In genomic region chr17:44095388-44095646, GRCh38 we compare ENCODE assay signal across 10 cellular contexts. TPM values are rescaled to one million over a fixed set of nuclear protein-coding genes. Genes with fewer than 3 reads are reported as not detected.
DNase-seq lines count a peak whose midpoint lies in the region; ATAC-seq, FAIRE-seq and TF ChIP-seq lines count a peak whose summit lies in the region.
"Had no signal": no experiment of that assay in that cellular context is flagged by ENCODE, and none has a peak within 500 bp of the region (broad histone marks: within the 10 kb centered on the region; RNA-seq: fewer than 3 reads in every experiment).

No MANE protein-coding gene starts in this region.

- H3K4me2 ChIP-seq in A549 (peak overlapping the region; percentile 88), MM.1S (ENCODE audit: low read depth, low read length) (peak overlapping the region; percentile 15; the same call in 1 of the 2 replicates), neuronal stem cell (ENCODE audit: insufficient read depth, low read length, poor library complexity, severe bottlenecking) (peak overlapping the region; percentile 50)

- H4K20me1 ChIP-seq in MM.1S (ENCODE audit: insufficient read depth, low read length): no peaks in the 10 kb centered on the region

- H3K9me3 Mint-ChIP-seq in endothelial cell (ENCODE audit: unreplicated experiment): no peaks in the 10 kb centered on the region

- H3K27ac Mint-ChIP-seq in endothelial cell (ENCODE audit: unreplicated experiment): peak overlapping the region; percentile 100

- peak overlapping the region; percentile 81 for H3K4me3 Mint-ChIP-seq in endothelial cell (ENCODE audit: unreplicated experiment)
- H3K4me3 Mint-ChIP-seq: B cell had no signal

- CTCF ChIA-PET in A549 (lab: Yijun Ruan, JAX): interaction anchor here (0.6 to 39.6 kb wide), 8 partner anchors 1 to 250 kb away, joined by 3 to 1202 read pairs (median 6); partner anchors contain the start of gene HDAC5

- no peak for TF ChIP-seq EP300 in A549 (IDR thresholded peaks at IDR 0.05)

- H2BK12ac ChIP-seq in neuronal stem cell (ENCODE audit: low read length): no peak overlapping the region

- H2BK120ac ChIP-seq in neuronal stem cell (ENCODE audit: low read depth, low read length): no peak overlapping the region

- no peak overlapping the region for H4K91ac ChIP-seq in neuronal stem cell (ENCODE audit: low read depth, low read length, poor library complexity)

- TF ChIP-seq CTCF in A549 (IDR thresholded peaks at IDR 0.05) (no peak), MM.1S (IDR thresholded peaks at IDR 0.05; ENCODE audit: low read length) (no peak), endothelial cell (IDR thresholded peaks at IDR 0.05; ENCODE audit: unreplicated experiment) (no peak)

- peak overlapping the region; percentile 33 for H3K18ac ChIP-seq in neuronal stem cell (ENCODE audit: low read length)

- H3K36me3 Mint-ChIP-seq in endothelial cell (ENCODE audit: low read depth, unreplicated experiment): peaks cover 5% of the 10 kb centered on the region

- H2BK15ac ChIP-seq in neuronal stem cell (ENCODE audit: low read length): no peak overlapping the region

- WGBS in A549 (ENCODE audit: missing lambda C conversion rate): 5% methylated on average over 2 of the region's 2 CpGs
- WGBS in neuronal stem cell (ENCODE audit: extremely low coverage in 2 of 2, insufficient read length in 2 of 2, insufficient replicate concordance in 1 of 2), 2 donors: no CpG with 5 or more reads among the region's 2 CpGs

- no peaks in the 10 kb centered on the region for H3K9me2 ChIP-seq in MM.1S (replicated peaks; ENCODE audit: insufficient read depth, low read length)

- no peaks in the 10 kb centered on the region for H3K9me3 ChIP-seq in A549
- no peaks in the 10 kb centered on the region for H3K9me3 ChIP-seq in MM.1S (replicated peaks; ENCODE audit: insufficient read depth, low read length)
- no peaks in the 10 kb centered on the region for H3K9me3 ChIP-seq in neuronal stem cell (replicated peaks in 1 of 2; ENCODE audit: control insufficient read depth in 2 of 2, insufficient read depth in 1 of 2, low read depth in 1 of 2, low read length in 2 of 2)

- H3K9ac ChIP-seq in MM.1S (ENCODE audit: low read length) (no peak overlapping the region), neuronal stem cell (ENCODE audit: low read depth, low read length, poor library complexity) (no peak overlapping the region)

- H3K23ac ChIP-seq in neuronal stem cell (ENCODE audit: low read depth, low read length, poor library complexity): no peak overlapping the region

- H3K79me2 ChIP-seq in MM.1S (ENCODE audit: low read length): peaks cover 42% of the 10 kb centered on the region

- H3K4me1 ChIP-seq in A549 (peaks cover 32% of the 10 kb centered on the region), MM.1S (ENCODE audit: low read length) (0 out of 2 replicates have a peak, but pooled peaks cover 4% of the 10 kb centered on the region), neuronal stem cell (ENCODE audit: control insufficient read depth in 2 of 2, insufficient read depth in 1 of 2, low read depth in 1 of 2, low read length in 2 of 2) (peaks cover 10 to 12% of the 10 kb centered on the region in 2 donors)

- H3K4ac ChIP-seq in neuronal stem cell (ENCODE audit: low read length): no peak overlapping the region

- no peaks in the 10 kb centered on the region for H3F3A ChIP-seq in MM.1S (ENCODE audit: insufficient read depth, low read length)

- H2AFZ ChIP-seq in MM.1S (ENCODE audit: low read length): no peak overlapping the region
- H2AFZ ChIP-seq in neuronal stem cell (ENCODE audit: low read length): peak overlapping the region; percentile 78

- ATAC-seq in A549 (peak; percentile 6 to 20; a peak in 5 of 6 replicates), GM18868 (IDR thresholded peaks at IDR 0.05; ENCODE audit: unreplicated experiment) (no peak), GM21786 (IDR thresholded peaks at IDR 0.05; ENCODE audit: unreplicated experiment) (no peak)

- peaks cover 8% of the 10 kb centered on the region for H3K79me1 ChIP-seq in neuronal stem cell (ENCODE audit: low read depth, low read length)

- no peak for FAIRE-seq in A549 (lab: Jason Lieb, UNC)

- no peaks in the 10 kb centered on the region; the same call in 1 of the 2 replicates for H3K36me3 ChIP-seq in MM.1S (replicated peaks; ENCODE audit: insufficient read depth, low read length)
- H3K36me3 ChIP-seq in neuronal stem cell (replicated peaks in 1 of 2; ENCODE audit: control insufficient read depth in 2 of 2, insufficient read depth in 2 of 2, low read length in 2 of 2): peaks cover 16 to 24% of the 10 kb centered on the region in 2 donors

- H3K27me3 Mint-ChIP-seq in endothelial cell (ENCODE audit: unreplicated experiment): peaks cover 11% of the 10 kb centered on the region
- H3K27me3 Mint-ChIP-seq: B cell had no signal

- no peak for TF ChIP-seq POLR2A in A549 (IDR thresholded peaks at IDR 0.05; ENCODE audit: low read length)

- TF ChIP-seq RAD21 in A549 (conservative IDR thresholded peaks at IDR 0.05 in 1 of 2, IDR thresholded peaks at IDR 0.05 in 1 of 2): no peak

- H4K8ac ChIP-seq in neuronal stem cell (ENCODE audit: low read depth, low read length): no peak overlapping the region

- H3K4me3 ChIP-seq in A549 (peak overlapping the region; percentile 30; the same call in 2 of the 3 replicates), MM.1S (ENCODE audit: low read length) (no peak overlapping the region), neuronal stem cell (ENCODE audit: low read length in 2 of 2) (peak overlapping the region in 1 of 2 donors; percentile 45)

- POLR2A ChIA-PET in A549 (lab: Yijun Ruan, JAX): interaction anchor here (0.6 to 2.2 kb wide), 11 partner anchors 8 to 91 kb away, joined by 3 to 16 read pairs (median 6); partner anchors contain the start of genes HDAC5 and TMUB2

- H3K14ac ChIP-seq in neuronal stem cell (ENCODE audit: low read length): no peak overlapping the region

- H2BK5ac ChIP-seq in neuronal stem cell (ENCODE audit: low read length): peak overlapping the region; percentile 85

- H3K27ac ChIP-seq in A549 (peak overlapping the region; percentile 92 to 94), MM.1S (ENCODE audit: low read length) (peak overlapping the region; percentile 13; the same call in 1 of the 2 replicates), neuronal stem cell (replicated peaks; ENCODE audit: low read length) (peak overlapping the region; percentile 99)

- DNase-seq in A549 (ENCODE audit: low read depth in 1 of 2, low spot score in 1 of 2) (no peak), MM.1S (no peak), endothelial cell (ENCODE audit: low spot score) (no peak), neuronal stem cell (ENCODE audit: low spot score) (no peak), NCI-H187 (lab: John Stamatoyannopoulos, UW) (no peak)
- DNase-seq in central memory CD4-positive, alpha-beta T cell: no peak
- DNase-seq: activated effector memory CD4-positive, alpha-beta T cell treated with Interleukin-2 at 50 U/mL for 16 hours had no signal

- H2AK5ac ChIP-seq in neuronal stem cell (ENCODE audit: low read depth, low read length): no peak overlapping the region

- H3K27me3 ChIP-seq in MM.1S (replicated peaks; ENCODE audit: insufficient read depth, low read length): no peaks in the 10 kb centered on the region
- no peaks in the 10 kb centered on the region for H3K27me3 ChIP-seq in neuronal stem cell (ENCODE audit: control insufficient read depth in 3 of 3, insufficient read depth in 3 of 3, low read depth in 1 of 3, low read length in 3 of 3)

- peaks cover 42% of the 10 kb centered on the region for H3K4me1 Mint-ChIP-seq in endothelial cell (ENCODE audit: unreplicated experiment)

TF ChIP-seq in A549, 52 proteins besides CTCF, POLR2A, EP300 and RAD21 (continues in another document):
- TF ChIP-seq, protein P1, sequence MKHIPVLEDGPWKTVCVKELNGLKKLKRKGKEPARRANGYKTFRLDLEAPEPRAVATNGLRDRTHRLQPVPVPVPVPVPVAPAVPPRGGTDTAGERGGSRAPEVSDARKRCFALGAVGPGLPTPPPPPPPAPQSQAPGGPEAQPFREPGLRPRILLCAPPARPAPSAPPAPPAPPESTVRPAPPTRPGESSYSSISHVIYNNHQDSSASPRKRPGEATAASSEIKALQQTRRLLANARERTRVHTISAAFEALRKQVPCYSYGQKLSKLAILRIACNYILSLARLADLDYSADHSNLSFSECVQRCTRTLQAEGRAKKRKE (CRISPR knock-in tag; IDR thresholded peaks at IDR 0.05; ENCODE audit: low read depth): no peak

RNA-seq across cellular contexts. Expression of gene G6PC3, which starts 24.8 kb away (rescaled TPM):
- polyA plus RNA-seq in A549 (2011; rRNA removed) (104 TPM in 2 replicates), A549 (2017; fragmentation: RNase III; extraction: RNeasy Plus Mini Kit Qiagen cat#74134 plus additional on column Dnase treatment) (122 to 130 TPM (median 128 TPM) in 3 replicates)
- polyA plus RNA-seq in A549 (2012; cell fraction: cytosol; rRNA removed): 216 and 285 TPM in 2 replicates
- polyA plus RNA-seq in A549 (2012; cell fraction: nucleus; rRNA removed): 173 and 235 TPM in 2 replicates
- 147 and 151 TPM in 2 replicates for polyA minus RNA-seq in A549 (2011; rRNA and poly(A)+ RNA removed)
- total RNA-seq in endothelial cell (ENCODE audit: unreplicated experiment): 113 TPM
- 126 TPM for polyA plus RNA-seq in neuronal stem cell (2013, experiment 1 of 2)
- polyA plus RNA-seq in neuronal stem cell (2013, experiment 2 of 2): 131 TPM

RNA-seq across cellular contexts. Expression of gene HDAC5, which starts 28.1 kb away (rescaled TPM):
- polyA plus RNA-seq in A549 (2011; rRNA removed): 3.1 and 5.7 TPM in 2 replicates
- polyA plus RNA-seq in A549 (2012; cell fraction: cytosol; rRNA removed): 1.9 and 3.7 TPM in 2 replicates
- polyA plus RNA-seq in A549 (2012; cell fraction: nucleus; rRNA removed): 11.9 and 12.9 TPM in 2 replicates
- polyA plus RNA-seq in A549 (2017; fragmentation: RNase III; extraction: RNeasy Plus Mini Kit Qiagen cat#74134 plus additional on column Dnase treatment): 3.2 to 7.1 TPM (median 4.5 TPM) in 3 replicates
- polyA minus RNA-seq in A549 (2011; rRNA and poly(A)+ RNA removed): 8.4 and 11.0 TPM in 2 replicates
- total RNA-seq in endothelial cell (ENCODE audit: unreplicated experiment): 51.4 TPM
- polyA plus RNA-seq in neuronal stem cell (2013, experiment 1 of 2): 43.3 TPM
- polyA plus RNA-seq in neuronal stem cell (2013, experiment 2 of 2): 44.0 TPM

RNA-seq across cellular contexts. Expression of gene LSM12, which starts 28.8 kb away (rescaled TPM):
- 64.9 and 75.0 TPM in 2 replicates for polyA plus RNA-seq in A549 (2011; rRNA removed)
- 33.6 and 38.9 TPM in 2 replicates for polyA plus RNA-seq in A549 (2012; cell fraction: cytosol; rRNA removed)
- polyA plus RNA-seq in A549 (2012; cell fraction: nucleus; rRNA removed): 15.7 and 19.4 TPM in 2 replicates
- 42.4 to 43.9 TPM (median 43.1 TPM) in 3 replicates for polyA plus RNA-seq in A549 (2017; fragmentation: RNase III; extraction: RNeasy Plus Mini Kit Qiagen cat#74134 plus additional on column Dnase treatment)
- 72.8 and 73.5 TPM in 2 replicates for polyA minus RNA-seq in A549 (2011; rRNA and poly(A)+ RNA removed)
- total RNA-seq in endothelial cell (ENCODE audit: unreplicated experiment): 63.0 TPM
- 88.7 TPM for polyA plus RNA-seq in neuronal stem cell (2013, experiment 1 of 2)
- polyA plus RNA-seq in neuronal stem cell (2013, experiment 2 of 2): 90.7 TPM

RNA-seq across cellular contexts. Expression of gene HROB, which starts 46.4 kb away (rescaled TPM):
- 5.4 and 5.6 TPM in 2 replicates for polyA plus RNA-seq in A549 (2011; rRNA removed)
- 8.2 and 11.1 TPM in 2 replicates for polyA plus RNA-seq in A549 (2012; cell fraction: cytosol; rRNA removed)
- polyA plus RNA-seq in A549 (2012; cell fraction: nucleus; rRNA removed): 23.5 and 24.0 TPM in 2 replicates
- 6.0 to 7.1 TPM (median 6.8 TPM) in 3 replicates for polyA plus RNA-seq in A549 (2017; fragmentation: RNase III; extraction: RNeasy Plus Mini Kit Qiagen cat#74134 plus additional on column Dnase treatment)
- 16.0 and 16.7 TPM in 2 replicates for polyA minus RNA-seq in A549 (2011; rRNA and poly(A)+ RNA removed)
- 6.1 TPM for total RNA-seq in endothelial cell (ENCODE audit: unreplicated experiment)
- 7.6 TPM for polyA plus RNA-seq in neuronal stem cell (2013, experiment 1 of 2)
- polyA plus RNA-seq in neuronal stem cell (2013, experiment 2 of 2): 7.8 TPM

Comparison
In these comparisons a context has a peak if more than half of its experiments do, and no peak if none do; other contexts are left out.
1. ATAC-seq: peak in A549 (2 of 2); none in GM18868 (single experiment) and GM21786 (single experiment).
2. H3K27ac ChIP-seq: peak in every context shown above with its lines; median percentile 99 in neuronal stem cell; 93 in A549; 13 in MM.1S.
3. H3K4me2 ChIP-seq: peak in every context shown above with its lines; median percentile 88 in A549; 50 in neuronal stem cell; 15 in MM.1S.